Comparison of ENCODE assay signal across 1 cellular context in genomic region chr11:61883947-61884346, GRCh38.
TF ChIP-seq lines count a peak whose summit lies in the region.

No MANE protein-coding gene starts in this region.

TF ChIP-seq in HepG2, 621 proteins besides CTCF, POLR2A, EP300 and RAD21:
- TF ChIP-seq ZNF768 (CRISPR knock-in tag; IDR thresholded peaks at IDR 0.05) (peak; percentile 43), FUBP1 (CRISPR knock-in tag; IDR thresholded peaks at IDR 0.05; ENCODE audit: borderline replicate concordance) (no peak)
